In genomic region chr11:134457411-134458007, GRCh38 we compare ENCODE assay signal across 2 cellular contexts. TPM values are rescaled to one million over a fixed set of nuclear protein-coding genes. Genes with fewer than 3 reads are reported as not detected.
"Had no signal": no experiment of that assay in that cellular context is flagged by ENCODE, and none has a peak within 500 bp of the region (broad histone marks: within the 10 kb centered on the region; RNA-seq: fewer than 3 reads in every experiment).

No MANE protein-coding gene starts in this region.

RNA-seq across cellular contexts. Expression of gene B3GAT1, which starts 45.5 kb away (rescaled TPM):
- polyA plus RNA-seq: aorta, cardiac muscle cell had no signal
